Comparison of ENCODE assay signal across 21 cellular contexts in genomic region chr13:90355162-90355751, GRCh38.
A peak's percentile ranks its signal among the peaks of the same experiment; 100 is the strongest.
DNase-seq lines count a peak whose midpoint lies in the region; FAIRE-seq and TF ChIP-seq lines count a peak whose summit lies in the region.
"Had no signal": no experiment of that assay in that cellular context is flagged by ENCODE, and none has a peak within 500 bp of the region (broad histone marks: within the 10 kb centered on the region; RNA-seq: fewer than 3 reads in every experiment).

No MANE protein-coding gene starts in this region.

- H3K36me3 ChIP-seq in prostate gland = no peaks in the 10 kb centered on the region
- H3K36me3 ChIP-seq: BE2C had no signal

- 87% methylated on average over 1 of the region's 1 CpG for WGBS in prostate gland

- TF ChIP-seq CTCF in prostate gland (IDR thresholded peaks at IDR 0.05) = no peak

- intact Hi-C loops in prostate gland (cut with DNase I) = no loop called here

- H3K27ac ChIP-seq in prostate gland = no peak overlapping the region

- no peaks in the 10 kb centered on the region for H3K4me1 ChIP-seq in prostate gland (replicated peaks)
- H3K4me1 ChIP-seq: BE2C had no signal

- H3K4me3 ChIP-seq in prostate gland = no peak overlapping the region
- H3K4me3 ChIP-seq: GM23338 had no signal

- peak; percentile 89 for FAIRE-seq in G401.6 (lab: Jason Lieb, UNC)
- peak; percentile 79 for FAIRE-seq in TTC549 (lab: Jason Lieb, UNC)
- peak; percentile 91 for FAIRE-seq in frontal cortex (lab: Jason Lieb, UNC)
- FAIRE-seq: GM12892, GM18507, H54 had no signal

- DNase-seq in frontal cortex (ENCODE audit: low spot score in 2 of 2) (no peak), AG20443 (ENCODE audit: low spot score) (no peak), hypothalamus (lab: John Stamatoyannopoulos, UW) (no peak), ureter (ENCODE audit: low spot score) (no peak), prostate gland (ENCODE audit: low spot score) (no peak)
- DNase-seq: BE2C; C1 segment of cervical spinal cord; CD4-positive, CD25-positive, alpha-beta regulatory T cell; CD8-positive, alpha-beta memory T cell; COR-L47; DMS 273 treated with DMSO at 0.1 percent for 48 hours; DMS53; GDM1; HCEC 1CT; KBM-7 had no signal

- H3K27me3 ChIP-seq in prostate gland (replicated peaks; ENCODE audit: insufficient read depth) = no peaks in the 10 kb centered on the region
- H3K27me3 ChIP-seq: BE2C had no signal

- TF ChIP-seq POLR2A in prostate gland (IDR thresholded peaks at IDR 0.05) = no peak

- no peaks in the 10 kb centered on the region for H3K9me3 ChIP-seq in prostate gland
- H3K9me3 ChIP-seq: BE2C had no signal
